14 cellular contexts compared by ENCODE assay signal in the genomic region with DNA sequence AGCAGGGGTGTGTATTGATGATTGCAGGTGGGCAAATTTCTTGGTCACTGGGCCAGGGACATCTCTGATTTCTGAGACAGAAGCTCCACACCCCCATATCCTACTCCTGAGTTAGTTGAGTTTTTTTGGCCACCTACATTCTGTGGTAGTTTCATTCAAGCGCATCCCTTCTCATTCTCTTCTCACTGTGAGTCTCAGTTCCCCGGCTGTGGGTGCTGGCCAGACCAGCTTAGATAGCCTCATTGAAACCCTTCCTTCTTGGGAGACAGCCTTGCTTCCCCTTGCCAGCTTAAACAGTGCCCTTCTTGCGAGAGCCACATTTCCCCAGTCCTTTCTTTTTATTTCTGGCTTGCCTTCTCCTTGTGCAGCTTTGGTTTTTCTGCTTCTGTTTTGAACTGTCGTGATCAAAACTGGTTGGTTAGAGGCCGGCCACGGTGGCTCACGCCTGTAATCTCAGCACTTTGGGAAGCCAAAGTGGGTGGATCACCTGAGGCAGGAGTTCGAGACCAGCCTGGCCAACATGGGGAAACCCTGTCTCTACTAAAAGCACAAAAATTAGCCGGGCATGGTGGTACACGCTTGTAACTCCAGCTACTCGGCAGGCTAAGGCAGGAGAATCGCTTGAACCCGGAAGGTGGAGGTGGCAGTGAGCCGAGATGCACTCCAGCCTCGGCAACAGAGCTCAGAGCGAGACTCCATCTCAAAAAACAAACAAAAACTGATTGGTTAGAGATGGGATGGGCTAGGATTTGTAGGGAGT. TPM values are rescaled to one million over a fixed set of nuclear protein-coding genes. Genes with fewer than 3 reads are reported as not detected.
A peak's percentile ranks its signal among the peaks of the same experiment; 100 is the strongest.
DNase-seq lines count a peak whose midpoint lies in the region; ATAC-seq and TF ChIP-seq lines count a peak whose summit lies in the region.
"Had no signal": no experiment of that assay in that cellular context is flagged by ENCODE, and none has a peak within 500 bp of the region (broad histone marks: within the 10 kb centered on the region; RNA-seq: fewer than 3 reads in every experiment).

No MANE protein-coding gene starts in this region.

- H3K27ac ChIP-seq in suprapubic skin = peak overlapping the region; percentile 76
- H3K27ac ChIP-seq in upper lobe of right lung = no peak overlapping the region
- H3K27ac ChIP-seq: adrenal gland had no signal

- TF ChIP-seq CTCF in suprapubic skin (IDR thresholded peaks at IDR 0.05) = no peak
- TF ChIP-seq CTCF in upper lobe of right lung (IDR thresholded peaks at IDR 0.05) = no peak
- TF ChIP-seq CTCF in activated CD8-positive, alpha-beta T cell treated with anti-CD3 and anti-CD28 coated beads for 36 hours (IDR thresholded peaks at IDR 0.05) = no peak

- CTCF ChIA-PET in activated CD4-positive, alpha-beta memory T cell treated with anti-CD3 and anti-CD28 coated beads, Interleukin-2, amount 10 ng/mL, durations not matched to agents 7 days and 5 days (lab: Charles Lee) = interaction anchor here (0.9 to 1.4 kb wide), 4 partner anchors 11 to 213 kb away, joined by 3 to 6 read pairs (median 4); no protein-coding TSS in a partner anchor
- CTCF ChIA-PET in activated CD4-positive, alpha-beta memory T cell treated with anti-CD3 and anti-CD28 coated beads for 36 hours (lab: Charles Lee) = interaction anchor here (0.6 kb wide), 1 partner anchor 29 kb away, joined by 3 read pairs; no protein-coding TSS in a partner anchor
- CTCF ChIA-PET in activated CD8-positive, alpha-beta T cell treated with anti-CD3 and anti-CD28 coated beads for 36 hours (lab: Charles Lee) = interaction anchor here (0.6 to 2.9 kb wide), 3 partner anchors 34 to 214 kb away, joined by 3 to 10 read pairs (median 5); no protein-coding TSS in a partner anchor

- H3K4me3 Mint-ChIP-seq in activated CD4-positive, alpha-beta memory T cell treated with anti-CD3 and anti-CD28 coated beads, Interleukin-2, amount 10 ng/mL, durations not matched to agents 7 days and 5 days = peak overlapping the region; percentile 14
- H3K4me3 Mint-ChIP-seq in activated CD4-positive, alpha-beta memory T cell treated with anti-CD3 and anti-CD28 coated beads for 36 hours = no peak overlapping the region
- H3K4me3 Mint-ChIP-seq in central memory CD8-positive, alpha-beta T cell = peak overlapping the region; percentile 26
- no peak overlapping the region for H3K4me3 Mint-ChIP-seq in activated CD8-positive, alpha-beta T cell treated with anti-CD3 and anti-CD28 coated beads for 36 hours
- H3K4me3 Mint-ChIP-seq: CD8-positive, alpha-beta T cell had no signal

- WGBS in suprapubic skin = 50% methylated on average over 16 of the region's 16 CpGs

- POLR2A ChIA-PET in activated CD4-positive, alpha-beta memory T cell treated with anti-CD3 and anti-CD28 coated beads, Interleukin-2, amount 10 ng/mL, durations not matched to agents 7 days and 5 days (lab: Charles Lee) = interaction anchor here (0.6 to 1.0 kb wide), 2 partner anchors 24 to 79 kb away, joined by 3 read pairs; no protein-coding TSS in a partner anchor
- POLR2A ChIA-PET in activated CD4-positive, alpha-beta memory T cell treated with anti-CD3 and anti-CD28 coated beads for 36 hours (lab: Charles Lee) = no interaction called here
- POLR2A ChIA-PET in activated CD8-positive, alpha-beta T cell treated with anti-CD3 and anti-CD28 coated beads for 36 hours (lab: Charles Lee) = interaction anchor here (1.3 to 1.8 kb wide), 2 partner anchors 27 to 58 kb away, joined by 3 to 4 read pairs; no protein-coding TSS in a partner anchor

- H3K4me3 ChIP-seq in mucosa of stomach (ENCODE audit: low read length) (no peak overlapping the region), suprapubic skin (no peak overlapping the region), upper lobe of right lung (no peak overlapping the region)
- H3K4me3 ChIP-seq: adrenal gland had no signal

- H3K27me3 Mint-ChIP-seq in activated CD4-positive, alpha-beta memory T cell treated with anti-CD3 and anti-CD28 coated beads, Interleukin-2, amount 10 ng/mL, durations not matched to agents 7 days and 5 days = peaks cover 7% of the 10 kb centered on the region
- peaks cover 2% of the 10 kb centered on the region for H3K27me3 Mint-ChIP-seq in activated CD4-positive, alpha-beta memory T cell treated with anti-CD3 and anti-CD28 coated beads for 36 hours
- peaks cover 42% of the 10 kb centered on the region for H3K27me3 Mint-ChIP-seq in central memory CD8-positive, alpha-beta T cell
- peaks cover 14% of the 10 kb centered on the region for H3K27me3 Mint-ChIP-seq in activated CD8-positive, alpha-beta T cell treated with anti-CD3 and anti-CD28 coated beads for 36 hours

- no peak for DNase-seq in activated CD4-positive, alpha-beta memory T cell treated with anti-CD3 and anti-CD28 coated beads, Interleukin-2, amount 10 ng/mL, durations not matched to agents 7 days and 5 days
- DNase-seq in activated CD4-positive, alpha-beta memory T cell treated with anti-CD3 and anti-CD28 coated beads for 36 hours = no peak
- no peak for DNase-seq in central memory CD8-positive, alpha-beta T cell (ENCODE audit: low spot score in 2 of 2)
- DNase-seq in suprapubic skin (ENCODE audit: low spot score in 2 of 2) (no peak), upper lobe of right lung (no peak), cortex of kidney (lab: John Stamatoyannopoulos, UW) (no peak)
- DNase-seq in activated CD8-positive, alpha-beta T cell treated with anti-CD3 and anti-CD28 coated beads for 36 hours = no peak
- DNase-seq: 8988T; activated CD4-positive, CD25-positive, alpha-beta regulatory T cell; adrenal gland; CD8-positive, alpha-beta T cell; OCI-M1; stimulated activated naive CD4-positive, alpha-beta T cell had no signal

- H3K36me3 ChIP-seq in mucosa of stomach (ENCODE audit: control insufficient read depth, insufficient read depth, low read length) (no peaks in the 10 kb centered on the region), suprapubic skin (no peaks in the 10 kb centered on the region), upper lobe of right lung (no peaks in the 10 kb centered on the region)
- H3K36me3 ChIP-seq: adrenal gland had no signal

- no peaks in the 10 kb centered on the region for H3K27me3 ChIP-seq in mucosa of stomach (ENCODE audit: control insufficient read depth, insufficient read depth, low read length)
- no peaks in the 10 kb centered on the region for H3K27me3 ChIP-seq in suprapubic skin
- H3K27me3 ChIP-seq in upper lobe of right lung = no peaks in the 10 kb centered on the region
- H3K27me3 ChIP-seq: adrenal gland had no signal

- H3K4me1 ChIP-seq in mucosa of stomach (ENCODE audit: control insufficient read depth, insufficient read depth, low read length) = peaks cover 49% of the 10 kb centered on the region
- H3K4me1 ChIP-seq in suprapubic skin = peaks cover 54% of the 10 kb centered on the region
- peaks cover 4% of the 10 kb centered on the region for H3K4me1 ChIP-seq in upper lobe of right lung

- H3K4me1 Mint-ChIP-seq in activated CD4-positive, alpha-beta memory T cell treated with anti-CD3 and anti-CD28 coated beads, Interleukin-2, amount 10 ng/mL, durations not matched to agents 7 days and 5 days = peaks cover 21% of the 10 kb centered on the region
- H3K4me1 Mint-ChIP-seq in activated CD4-positive, alpha-beta memory T cell treated with anti-CD3 and anti-CD28 coated beads for 36 hours (ENCODE audit: low read depth) = peaks cover 18% of the 10 kb centered on the region
- H3K4me1 Mint-ChIP-seq in central memory CD8-positive, alpha-beta T cell = peaks cover 14% of the 10 kb centered on the region
- peaks cover 16% of the 10 kb centered on the region for H3K4me1 Mint-ChIP-seq in activated CD8-positive, alpha-beta T cell treated with anti-CD3 and anti-CD28 coated beads for 36 hours (ENCODE audit: low read depth)

- ATAC-seq in central memory CD8-positive, alpha-beta T cell (replicated peaks; ENCODE audit: extremely low read depth, poor library complexity, severe bottlenecking) = no peak
- no peak for ATAC-seq in upper lobe of right lung
- no peak for ATAC-seq in activated CD8-positive, alpha-beta T cell treated with anti-CD3 and anti-CD28 coated beads for 36 hours
- ATAC-seq: CD8-positive, alpha-beta T cell had no signal

- TF ChIP-seq EP300 in suprapubic skin (IDR thresholded peaks at IDR 0.05) = no peak

- intact Hi-C loops in activated CD4-positive, alpha-beta memory T cell treated with anti-CD3 and anti-CD28 coated beads for 36 hours (cut with micrococcal nuclease) = no loop called here
- intact Hi-C loops in upper lobe of right lung (cut with DNase I) = no loop called here
- intact Hi-C loops in activated CD8-positive, alpha-beta T cell treated with anti-CD3 and anti-CD28 coated beads for 36 hours (cut with micrococcal nuclease) = no loop called here

- H3K27ac Mint-ChIP-seq in activated CD4-positive, alpha-beta memory T cell treated with anti-CD3 and anti-CD28 coated beads, Interleukin-2, amount 10 ng/mL, durations not matched to agents 7 days and 5 days = no peak overlapping the region
- H3K27ac Mint-ChIP-seq in activated CD4-positive, alpha-beta memory T cell treated with anti-CD3 and anti-CD28 coated beads for 36 hours = no peak overlapping the region
- no peak overlapping the region for H3K27ac Mint-ChIP-seq in central memory CD8-positive, alpha-beta T cell (ENCODE audit: low read depth)
- H3K27ac Mint-ChIP-seq in activated CD8-positive, alpha-beta T cell treated with anti-CD3 and anti-CD28 coated beads for 36 hours = no peak overlapping the region
- H3K27ac Mint-ChIP-seq: CD8-positive, alpha-beta T cell had no signal

- TF ChIP-seq POLR2A in suprapubic skin (IDR thresholded peaks at IDR 0.05) = no peak

- H3K9me3 ChIP-seq in mucosa of stomach (ENCODE audit: control insufficient read depth, low read length) = no peaks in the 10 kb centered on the region
- no peaks in the 10 kb centered on the region for H3K9me3 ChIP-seq in suprapubic skin
- no peaks in the 10 kb centered on the region for H3K9me3 ChIP-seq in upper lobe of right lung
- H3K9me3 ChIP-seq: adrenal gland had no signal

- peak overlapping the region; percentile 63 for H3K9ac ChIP-seq in mucosa of stomach (ENCODE audit: low read length)

- no peaks in the 10 kb centered on the region for H3K9me3 Mint-ChIP-seq in activated CD4-positive, alpha-beta memory T cell treated with anti-CD3 and anti-CD28 coated beads, Interleukin-2, amount 10 ng/mL, durations not matched to agents 7 days and 5 days
- no peaks in the 10 kb centered on the region for H3K9me3 Mint-ChIP-seq in activated CD4-positive, alpha-beta memory T cell treated with anti-CD3 and anti-CD28 coated beads for 36 hours
- no peaks in the 10 kb centered on the region for H3K9me3 Mint-ChIP-seq in central memory CD8-positive, alpha-beta T cell
- no peaks in the 10 kb centered on the region for H3K9me3 Mint-ChIP-seq in activated CD8-positive, alpha-beta T cell treated with anti-CD3 and anti-CD28 coated beads for 36 hours
- H3K9me3 Mint-ChIP-seq: CD8-positive, alpha-beta T cell had no signal

- H3K36me3 Mint-ChIP-seq in activated CD4-positive, alpha-beta memory T cell treated with anti-CD3 and anti-CD28 coated beads, Interleukin-2, amount 10 ng/mL, durations not matched to agents 7 days and 5 days (ENCODE audit: low read depth) = peaks cover 3% of the 10 kb centered on the region
- H3K36me3 Mint-ChIP-seq in activated CD4-positive, alpha-beta memory T cell treated with anti-CD3 and anti-CD28 coated beads for 36 hours = peaks cover 7% of the 10 kb centered on the region
- H3K36me3 Mint-ChIP-seq in central memory CD8-positive, alpha-beta T cell (ENCODE audit: insufficient read depth) = peaks cover 2% of the 10 kb centered on the region
- H3K36me3 Mint-ChIP-seq in activated CD8-positive, alpha-beta T cell treated with anti-CD3 and anti-CD28 coated beads for 36 hours (ENCODE audit: low read depth) = peaks cover 22% of the 10 kb centered on the region

RNA-seq across cellular contexts. Expression of a gene that starts 2.8 kb away (rescaled TPM):
- total RNA-seq in activated CD4-positive, alpha-beta memory T cell treated with anti-CD3 and anti-CD28 coated beads, Interleukin-2, amount 10 ng/mL, durations not matched to agents 7 days and 5 days = 10 to 100 TPM; 15.0 to 15.2 TPM
- 10 to 100 TPM; 20.2 to 23.1 TPM for total RNA-seq in activated CD4-positive, alpha-beta memory T cell treated with anti-CD3 and anti-CD28 coated beads for 36 hours
- total RNA-seq in suprapubic skin = 100 to 1,000 TPM in 1 of 4 donors, 10 to 100 TPM in 3; 65.7 to 100 (median 85.0) TPM
- total RNA-seq in upper lobe of right lung = 6.2 TPM
- 10 to 100 TPM; 39.3 to 50.6 TPM for total RNA-seq in activated CD8-positive, alpha-beta T cell treated with anti-CD3 and anti-CD28 coated beads for 36 hours

RNA-seq across cellular contexts. Expression of a gene that starts 56.0 kb away (rescaled TPM):
- total RNA-seq in activated CD4-positive, alpha-beta memory T cell treated with anti-CD3 and anti-CD28 coated beads, Interleukin-2, amount 10 ng/mL, durations not matched to agents 7 days and 5 days = 10 to 100 TPM; 18.0 to 19.6 TPM
- total RNA-seq in activated CD4-positive, alpha-beta memory T cell treated with anti-CD3 and anti-CD28 coated beads for 36 hours = 10 to 100 TPM; 18.1 to 18.2 TPM
- total RNA-seq in suprapubic skin (10 to 100 TPM in 1 of 4 donors, 1 to 10 TPM in 3; 4.9 to 12.6 (median 6.8) TPM), upper lobe of right lung (8.2 TPM)
- 10 to 100 TPM; 12.5 to 14.7 TPM for total RNA-seq in activated CD8-positive, alpha-beta T cell treated with anti-CD3 and anti-CD28 coated beads for 36 hours

Comparison
In these comparisons a context has a peak if more than half of its experiments do, and no peak if none do; other contexts are left out.
1. H3K4me3 Mint-ChIP-seq: peak in activated CD4-positive, alpha-beta memory T cell treated with anti-CD3 and anti-CD28 coated beads, Interleukin-2, amount 10 ng/mL, durations not matched to agents 7 days and 5 days (single experiment) and central memory CD8-positive, alpha-beta T cell (single experiment); none in activated CD4-positive, alpha-beta memory T cell treated with anti-CD3 and anti-CD28 coated beads for 36 hours (single experiment) and activated CD8-positive, alpha-beta T cell treated with anti-CD3 and anti-CD28 coated beads for 36 hours (single experiment).